ENCODE assay signal across 25 cellular contexts in the genomic region with DNA sequence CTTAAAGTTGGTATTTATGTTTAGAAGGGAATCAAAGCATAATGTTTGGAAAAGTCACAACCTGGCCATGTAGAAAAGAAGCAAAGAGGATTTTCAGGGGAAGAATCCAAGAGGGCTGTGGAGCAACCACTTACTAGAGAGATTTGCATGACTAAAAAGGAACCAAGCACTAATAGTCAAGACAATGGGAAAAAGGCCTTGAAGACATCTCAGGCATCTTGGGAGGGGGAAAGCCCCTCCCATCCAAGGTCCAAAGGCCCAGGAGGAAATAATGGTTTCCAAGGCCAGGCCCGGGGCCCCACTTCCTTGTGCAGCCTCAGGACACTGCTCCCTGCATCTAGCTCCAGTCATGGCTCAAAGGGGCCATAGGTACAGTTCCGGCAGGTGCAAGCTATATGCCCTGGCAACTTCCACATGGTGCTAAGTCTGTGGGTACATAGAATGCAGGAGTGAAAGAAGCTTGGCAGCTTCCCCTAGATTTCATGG.
"Had no signal": no experiment of that assay in that cellular context is flagged by ENCODE, and none has a peak within 500 bp of the region (broad histone marks: within the 10 kb centered on the region; RNA-seq: fewer than 3 reads in every experiment).

No MANE protein-coding gene starts in this region.

- H3K4me1 ChIP-seq: gastroesophageal sphincter, left lung, prostate gland, right atrium auricular region, testis, tibial artery had no signal

- H3K27ac Mint-ChIP-seq: mesothelial cell of epicardium; naive thymus-derived CD8-positive, alpha-beta T cell; nephron progenitor cell; stimulated activated effector memory CD8-positive, alpha-beta T cell treated with anti-CD3 and anti-CD28 coated beads, Interleukin-12 subunit alpha, Interleukin-12 subunit beta, amount 100 ng/mL, for 72 hours; type B pancreatic cell had no signal

- H3K4me3 Mint-ChIP-seq: effector memory CD8-positive, alpha-beta T cell; mesothelial cell of epicardium; naive thymus-derived CD8-positive, alpha-beta T cell; nephron progenitor cell; stimulated activated effector memory CD8-positive, alpha-beta T cell treated with anti-CD3 and anti-CD28 coated beads, Interleukin-12 subunit alpha, Interleukin-12 subunit beta, amount 100 ng/mL, for 72 hours; type B pancreatic cell had no signal

- FAIRE-seq: kidney had no signal

- ATAC-seq: effector memory CD8-positive, alpha-beta T cell; esophagus mucosa; gastroesophageal sphincter; heart left ventricle; left lung; naive thymus-derived CD8-positive, alpha-beta T cell; sciatic nerve; stimulated activated effector memory CD8-positive, alpha-beta T cell treated with anti-CD3 and anti-CD28 coated beads, Interleukin-12 subunit alpha, Interleukin-12 subunit beta, amount 100 ng/mL, for 72 hours; stimulated activated naive CD8-positive, alpha-beta T cell treated with anti-CD3 and anti-CD28 coated beads, Interleukin-15, Interleukin-2, amounts not matched to agents 100 U/mL and 50 U/mL, for 24 hours had no signal

- H3K9me3 ChIP-seq: prostate gland, testis had no signal

- H3K27me3 ChIP-seq: gastroesophageal sphincter, heart left ventricle, left lung, right atrium auricular region, testis, tibial artery had no signal

- H3K4me1 Mint-ChIP-seq: mesothelial cell of epicardium; nephron progenitor cell; stimulated activated effector memory CD8-positive, alpha-beta T cell treated with anti-CD3 and anti-CD28 coated beads, Interleukin-12 subunit alpha, Interleukin-12 subunit beta, amount 100 ng/mL, for 72 hours had no signal

- DNase-seq: cortex of kidney; effector memory CD8-positive, alpha-beta T cell; heart left ventricle; hippocampal formation; kidney; left lung; mesenchymal stem cell; naive thymus-derived CD8-positive, alpha-beta T cell; nephron progenitor cell; nucleus accumbens; stimulated activated CD4-positive, alpha-beta T cell treated with anti-CD3 and anti-CD28 coated beads, Interleukin-2, amount 100 ng/mL, for 24 hours; stimulated activated CD4-positive, alpha-beta T cell treated with anti-CD3 and anti-CD28 coated beads, Interleukin-4, amount 100 ng/mL, for 24 hours; stimulated activated naive CD8-positive, alpha-beta T cell treated with anti-CD3 and anti-CD28 coated beads, Interleukin-15, Interleukin-2, amounts not matched to agents 100 U/mL and 50 U/mL, for 24 hours; substantia nigra; testis; tibial artery had no signal

- H3K36me3 ChIP-seq: prostate gland, right atrium auricular region had no signal

- H3K27ac ChIP-seq: epithelial cell of prostate, gastroesophageal sphincter, heart left ventricle, left lung, prostate gland, right atrium auricular region, testis, tibial artery had no signal

- H3K27me3 Mint-ChIP-seq: effector memory CD8-positive, alpha-beta T cell; naive thymus-derived CD8-positive, alpha-beta T cell; type B pancreatic cell had no signal

- H3K4me3 ChIP-seq: gastroesophageal sphincter, heart left ventricle, left lung, prostate gland, right atrium auricular region, testis, tibial artery had no signal
